ENCODE assay signal across 14 cellular contexts in genomic region chrX:46665232-46666162, GRCh38.
A peak's percentile ranks its signal among the peaks of the same experiment; 100 is the strongest.
DNase-seq lines count a peak whose midpoint lies in the region; ATAC-seq, FAIRE-seq and TF ChIP-seq lines count a peak whose summit lies in the region.
"Had no signal": no experiment of that assay in that cellular context is flagged by ENCODE, and none has a peak within 500 bp of the region (broad histone marks: within the 10 kb centered on the region; RNA-seq: fewer than 3 reads in every experiment).

No MANE protein-coding gene starts in this region.

- no peak for TF ChIP-seq CTCF in RWPE1 (conservative IDR thresholded peaks at IDR 0.05; ENCODE audit: low read depth)
- no peak for TF ChIP-seq CTCF in GM13977 (IDR thresholded peaks at IDR 0.05; ENCODE audit: extremely low read depth, insufficient read depth, missing control alignments)

- no peak for TF ChIP-seq POLR2A in GM12892 (IDR thresholded peaks at IDR 0.05; ENCODE audit: low read depth, low read length)

- CTCF ChIA-PET in RWPE1 (lab: Yijun Ruan, JAX): no interaction called here

- FAIRE-seq in GM12892 (lab: Jason Lieb, UNC): peak; percentile 87

- in situ Hi-C loops in GM13977 (cut with MboI; ENCODE audit: low pct_unique_long_range_greater_than_20kb, low sequenced_read_pairs, unreplicated experiment): no loop called here

- peak; percentile 67 for ATAC-seq in esophagus mucosa
- ATAC-seq: natural killer cell treated with Interleukin-12 subunit alpha and Interleukin-12 subunit beta and Interleukin-15 and Interleukin-18, amount 100 ng/mL, for 72 hours had no signal

- POLR2A ChIA-PET in RWPE1 (lab: Yijun Ruan, JAX; ENCODE audit: low non-redundant PET): no interaction called here

- H3K27ac ChIP-seq in RWPE1: no peak overlapping the region
- H3K27ac ChIP-seq: Peyer's patch had no signal

- DNase-seq in NOMO-1 treated with DMSO at 0.1 percent for 48 hours (lab: John Stamatoyannopoulos, UW; ENCODE audit: unreplicated experiment) (peak; percentile 16), NOMO-1 treated with dmso at 0.1 percent for 144 hours (lab: John Stamatoyannopoulos, UW; ENCODE audit: unreplicated experiment) (no peak), GM12892 (ENCODE audit: insufficient read length) (no peak), RWPE1 (ENCODE audit: low spot score) (peak; percentile 21), MV-4-11 (lab: John Stamatoyannopoulos, UW) (no peak), GM13977 (ENCODE audit: low spot score) (no peak), NCI-H526 (lab: John Stamatoyannopoulos, UW) (no peak)
- DNase-seq: 8988T, Caco-2, NCI-H446 treated with DMSO at 0.1 percent for 48 hours, Peyer's patch, retina had no signal

Comparison
In these comparisons a context has a peak if more than half of its experiments do, and no peak if none do; other contexts are left out.
1. DNase-seq: peak in NOMO-1 treated with DMSO at 0.1 percent for 48 hours (single experiment) and RWPE1 (single experiment); none in NOMO-1 treated with dmso at 0.1 percent for 144 hours (single experiment), GM12892 (single experiment), MV-4-11 (single experiment), GM13977 (single experiment) and NCI-H526 (0 of 2).